ENCODE assay signal across 23 cellular contexts in the genomic region with DNA sequence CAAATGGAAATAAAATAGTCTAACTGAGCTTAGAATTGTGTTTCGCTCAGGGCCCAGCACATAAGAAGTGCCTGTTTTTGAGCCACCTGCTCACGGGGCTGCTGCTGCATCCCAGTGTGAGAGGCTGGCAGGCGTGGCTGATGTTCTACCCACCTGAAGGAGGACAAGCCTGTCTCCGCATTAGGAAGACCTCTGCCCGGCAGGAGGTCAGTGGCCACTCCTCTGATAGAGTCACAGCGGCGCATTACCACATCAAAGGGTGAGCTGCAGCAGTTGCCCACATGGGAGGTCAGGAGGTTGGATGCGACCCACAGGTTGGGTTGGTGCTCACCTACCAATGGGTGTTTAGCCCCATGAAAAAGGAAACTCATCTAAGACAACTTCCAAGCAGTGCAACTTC. TPM values are rescaled to one million over a fixed set of nuclear protein-coding genes. Genes with fewer than 3 reads are reported as not detected.
"Had no signal": no experiment of that assay in that cellular context is flagged by ENCODE, and none has a peak within 500 bp of the region (broad histone marks: within the 10 kb centered on the region; RNA-seq: fewer than 3 reads in every experiment).

No MANE protein-coding gene starts in this region.

- H3K9me3 Mint-ChIP-seq: activated CD4-positive, alpha-beta memory T cell treated with anti-CD3 and anti-CD28 coated beads, Interleukin-2, amount 10 ng/mL, durations not matched to agents 7 days and 5 days; activated naive CD4-positive, alpha-beta T cell treated with anti-CD3 and anti-CD28 coated beads, Interleukin-2, amount 10 ng/mL, durations not matched to agents 7 days and 5 days; activated T-cell treated with anti-CD3 and anti-CD28 coated beads, Interleukin-2, amount 50 U/mL, for 72 hours; nephron had no signal

- ATAC-seq: activated T-cell treated with anti-CD3 and anti-CD28 coated beads, Interleukin-2, amount 50 U/mL, for 72 hours had no signal

- DNase-seq: activated CD4-positive, alpha-beta memory T cell treated with anti-CD3 and anti-CD28 coated beads, Interleukin-2, amount 10 ng/mL, durations not matched to agents 7 days and 5 days; activated CD4-positive, alpha-beta T cell treated with anti-CD3 and anti-CD28 coated beads for 48 hours; activated CD4-positive, CD25-positive, alpha-beta regulatory T cell; activated effector memory CD4-positive, alpha-beta T cell treated with Interleukin-2 at 50 U/mL for 16 hours; activated naive CD4-positive, alpha-beta T cell treated with anti-CD3 and anti-CD28 coated beads, Interleukin-2, amount 10 ng/mL, durations not matched to agents 7 days and 5 days; activated T-cell treated with anti-CD3 and anti-CD28 coated beads, Interleukin-2, amount 50 U/mL, for 72 hours; amygdala; heart right ventricle; left ventricle myocardium inferior; midbrain; occipital lobe; sigmoid colon; stimulated activated CD4-positive, alpha-beta T cell treated with anti-CD3 and anti-CD28 coated beads, Interleukin-4, amount 100 ng/mL, for 1 hour; stimulated activated naive CD4-positive, alpha-beta T cell treated with Interleukin-2 at 50 U/mL for 16 hours; upper lobe of right lung had no signal

- H3K9me3 ChIP-seq: heart right ventricle, left ventricle myocardium inferior, sigmoid colon, upper lobe of right lung had no signal

- H3K27ac ChIP-seq: cardiac muscle cell, left ventricle myocardium inferior, sigmoid colon, upper lobe of right lung had no signal

- H3K4me3 ChIP-seq: cardiac muscle cell, heart right ventricle, left ventricle myocardium inferior, sigmoid colon, upper lobe of right lung had no signal

- H3K4me3 Mint-ChIP-seq: activated CD4-positive, alpha-beta memory T cell treated with anti-CD3 and anti-CD28 coated beads, Interleukin-2, amount 10 ng/mL, durations not matched to agents 7 days and 5 days; activated naive CD4-positive, alpha-beta T cell treated with anti-CD3 and anti-CD28 coated beads, Interleukin-2, amount 10 ng/mL, durations not matched to agents 7 days and 5 days; activated T-cell treated with anti-CD3 and anti-CD28 coated beads, Interleukin-2, amount 50 U/mL, for 72 hours; nephron had no signal

- H3K36me3 ChIP-seq: cardiac muscle cell, heart right ventricle, left ventricle myocardium inferior, sigmoid colon, upper lobe of right lung had no signal

- H3K36me3 Mint-ChIP-seq: activated naive CD4-positive, alpha-beta T cell treated with anti-CD3 and anti-CD28 coated beads, Interleukin-2, amount 10 ng/mL, durations not matched to agents 7 days and 5 days had no signal

- H3K4me1 Mint-ChIP-seq: activated CD4-positive, alpha-beta memory T cell treated with anti-CD3 and anti-CD28 coated beads, Interleukin-2, amount 10 ng/mL, durations not matched to agents 7 days and 5 days; activated naive CD4-positive, alpha-beta T cell treated with anti-CD3 and anti-CD28 coated beads, Interleukin-2, amount 10 ng/mL, durations not matched to agents 7 days and 5 days had no signal

- H3K27ac Mint-ChIP-seq: activated CD4-positive, alpha-beta memory T cell treated with anti-CD3 and anti-CD28 coated beads, Interleukin-2, amount 10 ng/mL, durations not matched to agents 7 days and 5 days; activated naive CD4-positive, alpha-beta T cell treated with anti-CD3 and anti-CD28 coated beads, Interleukin-2, amount 10 ng/mL, durations not matched to agents 7 days and 5 days; activated T-cell treated with anti-CD3 and anti-CD28 coated beads, Interleukin-2, amount 50 U/mL, for 72 hours; nephron had no signal

RNA-seq across cellular contexts. Expression of a gene that starts 3.7 kb away (rescaled TPM):
- total RNA-seq: activated CD4-positive, alpha-beta memory T cell treated with anti-CD3 and anti-CD28 coated beads, Interleukin-2, amount 10 ng/mL, durations not matched to agents 7 days and 5 days; activated T-cell treated with anti-CD3 and anti-CD28 coated beads, Interleukin-2, amount 50 U/mL, for 72 hours; cardiac muscle cell; epithelial cell of proximal tubule; heart right ventricle; left ventricle myocardium inferior; lung microvascular endothelial cell; myocyte; renal cortical epithelial cell; sigmoid colon; T-helper 1 cell treated with Interleukin-12 subunit alpha and Interleukin-12 subunit beta and Interleukin-4 antibody, amounts not matched to agents 30 ng/mL and 1 ng/mL, for 36 hours; upper lobe of right lung had no signal
- polyA plus RNA-seq: cardiac muscle cell, heart right ventricle had no signal

RNA-seq across cellular contexts. Expression of a gene that starts 19.6 kb away (rescaled TPM):
- total RNA-seq: activated CD4-positive, alpha-beta memory T cell treated with anti-CD3 and anti-CD28 coated beads, Interleukin-2, amount 10 ng/mL, durations not matched to agents 7 days and 5 days; activated T-cell treated with anti-CD3 and anti-CD28 coated beads, Interleukin-2, amount 50 U/mL, for 72 hours; cardiac muscle cell; cerebellum; epithelial cell of proximal tubule; left ventricle myocardium inferior; lung microvascular endothelial cell; myocyte; occipital lobe; renal cortical epithelial cell; T-helper 1 cell treated with Interleukin-12 subunit alpha and Interleukin-12 subunit beta and Interleukin-4 antibody, amounts not matched to agents 30 ng/mL and 1 ng/mL, for 36 hours; upper lobe of right lung had no signal
